Comparison of ENCODE assay signal across 9 cellular contexts in the genomic region with DNA sequence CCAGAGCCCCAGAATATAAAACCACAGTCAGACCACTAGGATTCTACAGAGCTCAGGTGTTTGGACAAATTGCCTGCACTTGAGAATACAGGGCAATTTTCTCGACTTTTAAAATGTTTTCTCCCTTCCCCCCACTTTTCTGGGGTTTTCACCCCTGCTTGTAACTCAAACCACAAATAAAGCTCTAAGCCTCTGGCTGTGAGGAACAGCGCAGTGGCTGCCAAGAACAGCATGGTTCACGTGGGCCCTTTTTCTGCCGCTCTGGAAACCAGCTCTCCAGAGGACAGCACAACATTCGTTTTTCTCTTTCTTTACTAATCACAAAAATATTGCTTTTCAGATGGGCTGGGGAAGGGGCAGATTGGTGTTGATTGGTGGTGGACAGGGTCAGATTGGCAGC.
DNase-seq lines count a peak whose midpoint lies in the region; TF ChIP-seq lines count a peak whose summit lies in the region.
"Had no signal": no experiment of that assay in that cellular context is flagged by ENCODE, and none has a peak within 500 bp of the region (broad histone marks: within the 10 kb centered on the region; RNA-seq: fewer than 3 reads in every experiment).

No MANE protein-coding gene starts in this region.

- no peaks in the 10 kb centered on the region for H3K9me3 ChIP-seq in OCI-LY7 (ENCODE audit: low read length)
- H3K9me3 ChIP-seq: adrenal gland had no signal

- no peaks in the 10 kb centered on the region for H3K27me3 Mint-ChIP-seq in activated naive CD4-positive, alpha-beta T cell treated with anti-CD3 and anti-CD28 coated beads for 36 hours (ENCODE audit: low read depth)
- no peaks in the 10 kb centered on the region for H3K27me3 Mint-ChIP-seq in type B pancreatic cell

- H2AFZ ChIP-seq in OCI-LY7 (ENCODE audit: low read length): no peak overlapping the region

- H3K9me2 ChIP-seq in OCI-LY7 (ENCODE audit: insufficient read depth, low read length): no peaks in the 10 kb centered on the region

- H3K27ac Mint-ChIP-seq in activated naive CD4-positive, alpha-beta T cell treated with anti-CD3 and anti-CD28 coated beads for 36 hours: peak overlapping the region; percentile 25
- H3K27ac Mint-ChIP-seq in type B pancreatic cell: peak overlapping the region; percentile 55

- no peaks in the 10 kb centered on the region for H3K36me3 ChIP-seq in OCI-LY7 (ENCODE audit: insufficient read depth, low read length)
- H3K36me3 ChIP-seq: adrenal gland had no signal

- CTCF ChIA-PET in activated naive CD4-positive, alpha-beta T cell treated with anti-CD3 and anti-CD28 coated beads for 36 hours (lab: Charles Lee): no interaction called here
- CTCF ChIA-PET in OCI-LY7 (lab: Charles Lee; ENCODE audit: unreplicated experiment): no interaction called here

- no peak overlapping the region for H3K4me2 ChIP-seq in OCI-LY7 (ENCODE audit: low read length)

- no peaks in the 10 kb centered on the region for H3K36me3 Mint-ChIP-seq in activated naive CD4-positive, alpha-beta T cell treated with anti-CD3 and anti-CD28 coated beads for 36 hours (ENCODE audit: low read depth)
- H3K36me3 Mint-ChIP-seq in type B pancreatic cell: no peaks in the 10 kb centered on the region

- no peak overlapping the region for H3K4me3 Mint-ChIP-seq in activated naive CD4-positive, alpha-beta T cell treated with anti-CD3 and anti-CD28 coated beads for 36 hours
- peak overlapping the region; percentile 11 for H3K4me3 Mint-ChIP-seq in type B pancreatic cell

- POLR2A ChIA-PET in OCI-LY7 (lab: Charles Lee): no interaction called here

- no TSS peak for BruUV-seq in OCI-LY7 (replicated peaks; lab: Mats Ljungman, UMichigan)

- TF ChIP-seq CTCF in astrocyte of the spinal cord (IDR thresholded peaks at IDR 0.05; ENCODE audit: low read depth, low read length) (no peak), type B pancreatic cell (conservative IDR thresholded peaks at IDR 0.05) (no peak), OCI-LY7 (conservative IDR thresholded peaks at IDR 0.05; ENCODE audit: low read length) (no peak)

- H3K27ac ChIP-seq in OCI-LY7 (ENCODE audit: low read depth, low read length, poor library complexity, severe bottlenecking): no peak overlapping the region

- peaks cover 43% of the 10 kb centered on the region for H3K4me1 Mint-ChIP-seq in activated naive CD4-positive, alpha-beta T cell treated with anti-CD3 and anti-CD28 coated beads for 36 hours (ENCODE audit: low read depth)
- peaks cover 35% of the 10 kb centered on the region for H3K4me1 Mint-ChIP-seq in type B pancreatic cell (ENCODE audit: unreplicated experiment)

- H4K20me1 ChIP-seq in OCI-LY7 (ENCODE audit: insufficient read depth, low read length): no peaks in the 10 kb centered on the region

- intact Hi-C loops in activated naive CD4-positive, alpha-beta T cell treated with anti-CD3 and anti-CD28 coated beads for 36 hours (cut with micrococcal nuclease): loop anchor here (1.0 kb wide), 3 partner anchors 17 to 102 kb away; partner anchors contain the start of gene JUN
- intact Hi-C loops in OCI-LY7 (cut with micrococcal nuclease; ENCODE audit: unreplicated experiment): no loop called here

- H3K9me3 Mint-ChIP-seq in activated naive CD4-positive, alpha-beta T cell treated with anti-CD3 and anti-CD28 coated beads for 36 hours: no peaks in the 10 kb centered on the region
- no peaks in the 10 kb centered on the region for H3K9me3 Mint-ChIP-seq in type B pancreatic cell

- H3K4me3 ChIP-seq in astrocyte of the spinal cord (ENCODE audit: low read depth, low read length) (no peak overlapping the region), OCI-LY7 (ENCODE audit: low read depth, low read length, poor library complexity, severe bottlenecking) (no peak overlapping the region)
- H3K4me3 ChIP-seq: adrenal gland had no signal

- peak; percentile 64 for DNase-seq in activated naive CD4-positive, alpha-beta T cell treated with anti-CD3 and anti-CD28 coated beads for 36 hours
- no peak for DNase-seq in activated naive CD4-positive, alpha-beta T cell treated with anti-CD3 and anti-CD28 coated beads, Interleukin-2, amount 50 U/mL, for 16 hours
- DNase-seq in astrocyte of the spinal cord (ENCODE audit: low read depth, low spot score): peak; percentile 80
- peak; percentile 47 for DNase-seq in midbrain (lab: John Stamatoyannopoulos, UW)
- no peak for DNase-seq in type B pancreatic cell (ENCODE audit: extremely low spot score, unreplicated experiment)
- no peak for DNase-seq in kidney tubule cell (ENCODE audit: low spot score)
- no peak for DNase-seq in NCI-H2171 treated with DMSO at 0.1 percent for 48 hours (lab: John Stamatoyannopoulos, UW)
- DNase-seq in OCI-LY7 (ENCODE audit: low spot score): no peak
- DNase-seq: adrenal gland had no signal

- in situ Hi-C loops in astrocyte of the spinal cord (cut with HindIII; ENCODE audit: low sequenced_read_pairs): no loop called here

- no peaks in the 10 kb centered on the region for H3K4me1 ChIP-seq in OCI-LY7 (ENCODE audit: insufficient read depth, low read length, poor library complexity, severe bottlenecking)

- H3K79me2 ChIP-seq in OCI-LY7 (ENCODE audit: insufficient read depth, low read depth, low read length): no peaks in the 10 kb centered on the region

Comparison
In these comparisons a context has a peak if more than half of its experiments do, and no peak if none do; other contexts are left out.
1. DNase-seq: peak in activated naive CD4-positive, alpha-beta T cell treated with anti-CD3 and anti-CD28 coated beads for 36 hours (single experiment), astrocyte of the spinal cord (single experiment) and midbrain (single experiment); none in activated naive CD4-positive, alpha-beta T cell treated with anti-CD3 and anti-CD28 coated beads, Interleukin-2, amount 50 U/mL, for 16 hours (single experiment), type B pancreatic cell (single experiment), kidney tubule cell (single experiment), NCI-H2171 treated with DMSO at 0.1 percent for 48 hours (single experiment) and OCI-LY7 (single experiment).